23 cellular contexts compared by ENCODE assay signal in the genomic region with DNA sequence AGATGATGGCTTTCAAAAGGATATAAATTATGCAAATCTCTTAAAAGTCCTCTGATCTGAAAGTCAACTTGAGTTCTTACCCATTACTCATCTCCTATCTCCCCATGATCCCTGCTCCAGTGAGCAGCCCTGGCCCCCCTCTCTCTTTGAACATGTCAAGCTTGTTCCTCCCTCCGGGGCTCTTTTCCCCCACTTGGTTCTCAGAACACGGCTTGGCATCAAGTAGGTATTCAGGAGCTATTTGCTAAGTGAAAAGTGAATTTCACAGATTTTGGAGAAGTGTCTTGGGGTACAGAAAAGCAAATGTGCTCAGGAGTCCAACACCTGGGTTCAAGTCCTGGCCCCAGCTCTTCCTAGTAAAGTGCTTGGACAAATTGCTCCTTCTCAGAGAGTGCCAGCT.
DNase-seq lines count a peak whose midpoint lies in the region; TF ChIP-seq lines count a peak whose summit lies in the region.
"Had no signal": no experiment of that assay in that cellular context is flagged by ENCODE, and none has a peak within 500 bp of the region (broad histone marks: within the 10 kb centered on the region; RNA-seq: fewer than 3 reads in every experiment).

No MANE protein-coding gene starts in this region.

- H3K27me3 Mint-ChIP-seq in endodermal cell (ENCODE audit: insufficient read depth) (no peaks in the 10 kb centered on the region), osteocyte (ENCODE audit: unreplicated experiment) (peaks cover 3% of the 10 kb centered on the region)
- H3K27me3 Mint-ChIP-seq: CD4-positive, CD25-positive, alpha-beta regulatory T cell had no signal

- H3K4me3 ChIP-seq in endodermal cell (ENCODE audit: low read length), result no peak overlapping the region
- H3K4me3 ChIP-seq in mesendoderm (ENCODE audit: low read length), result no peak overlapping the region
- H3K4me3 ChIP-seq: BLaER1 had no signal

- no peak overlapping the region for H2AK5ac ChIP-seq in mesendoderm (ENCODE audit: low read length)

- no peaks in the 10 kb centered on the region for H3K4me1 ChIP-seq in endodermal cell (ENCODE audit: control insufficient read depth, insufficient read depth, low read length)
- no peaks in the 10 kb centered on the region for H3K4me1 ChIP-seq in mesendoderm (ENCODE audit: control insufficient read depth, low read depth, low read length)
- H3K4me1 ChIP-seq: BE2C, BLaER1 had no signal

- H3K36me3 Mint-ChIP-seq in endodermal cell (ENCODE audit: low read depth), result no peaks in the 10 kb centered on the region
- no peaks in the 10 kb centered on the region for H3K36me3 Mint-ChIP-seq in osteocyte (ENCODE audit: unreplicated experiment)
- H3K36me3 Mint-ChIP-seq: CD14-positive monocyte; CD4-positive, alpha-beta memory T cell; CD4-positive, CD25-positive, alpha-beta regulatory T cell; CD8-positive, alpha-beta memory T cell had no signal

- no peak overlapping the region for H3K23ac ChIP-seq in mesendoderm (ENCODE audit: low read length)

- no peaks in the 10 kb centered on the region for H3K79me2 ChIP-seq in mesendoderm (ENCODE audit: control insufficient read depth, insufficient read depth, low read length)

- H3K27ac Mint-ChIP-seq in endodermal cell (no peak overlapping the region), osteocyte (ENCODE audit: unreplicated experiment) (no peak overlapping the region)
- H3K27ac Mint-ChIP-seq: CD4-positive, alpha-beta memory T cell; CD4-positive, CD25-positive, alpha-beta regulatory T cell; CD8-positive, alpha-beta memory T cell had no signal

- TF ChIP-seq CTCF in endodermal cell (conservative IDR thresholded peaks at IDR 0.05) (no peak), osteocyte (IDR thresholded peaks at IDR 0.05) (no peak), GM10266 (IDR thresholded peaks at IDR 0.05; ENCODE audit: control insufficient read depth, insufficient read depth, low read depth, missing control alignments) (no peak)

- no peaks in the 10 kb centered on the region for H3K79me1 ChIP-seq in mesendoderm (ENCODE audit: low read length)

- H2BK120ac ChIP-seq in mesendoderm (ENCODE audit: low read depth, low read length), result no peak overlapping the region

- no peaks in the 10 kb centered on the region for H3K36me3 ChIP-seq in endodermal cell (ENCODE audit: control insufficient read depth, insufficient read depth, low read length)
- no peaks in the 10 kb centered on the region for H3K36me3 ChIP-seq in mesendoderm (ENCODE audit: control insufficient read depth, insufficient read depth, low read length)
- H3K36me3 ChIP-seq: BE2C, BLaER1 had no signal

- no peak overlapping the region for H3K4me2 ChIP-seq in mesendoderm (ENCODE audit: low read length)
- H3K4me2 ChIP-seq: BLaER1 had no signal

- H3K18ac ChIP-seq in mesendoderm (ENCODE audit: low read length), result no peak overlapping the region

- H3K27me3 ChIP-seq in endodermal cell (ENCODE audit: control insufficient read depth, insufficient read depth, low read length, poor library complexity, severe bottlenecking), result no peaks in the 10 kb centered on the region
- no peaks in the 10 kb centered on the region for H3K27me3 ChIP-seq in mesendoderm (ENCODE audit: insufficient read depth, low read length, poor library complexity)
- H3K27me3 ChIP-seq: BE2C, BLaER1 had no signal

- no peak overlapping the region for H4K8ac ChIP-seq in mesendoderm (ENCODE audit: low read depth, low read length)

- no peak overlapping the region for H3K9ac ChIP-seq in endodermal cell (ENCODE audit: extremely low read depth, low read length, poor library complexity, severe bottlenecking)
- no peak overlapping the region for H3K9ac ChIP-seq in mesendoderm (ENCODE audit: low read length)
- H3K9ac ChIP-seq: BLaER1 had no signal

- WGBS in endodermal cell (ENCODE audit: insufficient coverage in 1 of 2, insufficient read length in 1 of 2), 2 experiments, result 74% methylated on average over 2 of the region's 2 CpGs; no CpG with 5 or more reads in 1 of the 2 experiments
- no CpG with 5 or more reads among the region's 2 CpGs for WGBS in mesendoderm (ENCODE audit: extremely low coverage, insufficient coverage, low lambda C conversion rate)

- H3K4me1 Mint-ChIP-seq in endodermal cell (peaks cover 13% of the 10 kb centered on the region), osteocyte (ENCODE audit: unreplicated experiment) (no peaks in the 10 kb centered on the region)
- H3K4me1 Mint-ChIP-seq: CD14-positive monocyte; CD4-positive, alpha-beta memory T cell; CD8-positive, alpha-beta memory T cell had no signal

- DNase-seq in endodermal cell (peak; percentile 17), mesendoderm (peak; percentile 29), osteocyte (ENCODE audit: extremely low spot score, unreplicated experiment) (peak; percentile 30), NCI-H774 (lab: John Stamatoyannopoulos, UW) (no peak), GM10266 (ENCODE audit: extremely low spot score) (no peak), putamen (ENCODE audit: low spot score) (no peak)
- DNase-seq: 8988T; ACHN; BE2C; C1 segment of cervical spinal cord; CD4-positive, alpha-beta memory T cell; CD4-positive, CD25-positive, alpha-beta regulatory T cell; CD8-positive, alpha-beta memory T cell; COR-L47; DMS 273 treated with DMSO at 0.1 percent for 48 hours; DMS153; DMS53; DMS79; DND-41; EL; GDM1 had no signal

- H3K27ac ChIP-seq in endodermal cell (ENCODE audit: low read depth, low read length), result no peak overlapping the region
- no peak overlapping the region for H3K27ac ChIP-seq in mesendoderm (ENCODE audit: low read depth, low read length)
- H3K27ac ChIP-seq: BLaER1 had no signal

- H3K56ac ChIP-seq in mesendoderm (ENCODE audit: low read length), result no peak overlapping the region

- H3K9me3 Mint-ChIP-seq in endodermal cell, result peaks cover 2% of the 10 kb centered on the region
- no peaks in the 10 kb centered on the region for H3K9me3 Mint-ChIP-seq in osteocyte (ENCODE audit: unreplicated experiment)

- no peaks in the 10 kb centered on the region for H3K9me3 ChIP-seq in endodermal cell (ENCODE audit: control insufficient read depth, low read length)
- H3K9me3 ChIP-seq: BE2C had no signal

- H3K4me3 Mint-ChIP-seq in endodermal cell (no peak overlapping the region), osteocyte (ENCODE audit: unreplicated experiment) (no peak overlapping the region)
- H3K4me3 Mint-ChIP-seq: CD14-positive monocyte; CD4-positive, alpha-beta memory T cell; CD4-positive, CD25-positive, alpha-beta regulatory T cell; CD8-positive, alpha-beta memory T cell had no signal

- no peak overlapping the region for H3K4ac ChIP-seq in mesendoderm (ENCODE audit: low read depth, low read length)

- no peak overlapping the region for H4K5ac ChIP-seq in mesendoderm (ENCODE audit: low read length)

- H2BK15ac ChIP-seq in mesendoderm (replicated peaks; ENCODE audit: low read depth), result no peak overlapping the region

- H2BK5ac ChIP-seq in mesendoderm (ENCODE audit: low read length), result no peak overlapping the region

Comparison
In these comparisons a context has a peak if more than half of its experiments do, and no peak if none do; other contexts are left out.
1. DNase-seq: peak in endodermal cell (single experiment), mesendoderm (single experiment) and osteocyte (single experiment); none in NCI-H774 (single experiment), GM10266 (single experiment) and putamen (single experiment).